11 cellular contexts compared by ENCODE assay signal in the genomic region with DNA sequence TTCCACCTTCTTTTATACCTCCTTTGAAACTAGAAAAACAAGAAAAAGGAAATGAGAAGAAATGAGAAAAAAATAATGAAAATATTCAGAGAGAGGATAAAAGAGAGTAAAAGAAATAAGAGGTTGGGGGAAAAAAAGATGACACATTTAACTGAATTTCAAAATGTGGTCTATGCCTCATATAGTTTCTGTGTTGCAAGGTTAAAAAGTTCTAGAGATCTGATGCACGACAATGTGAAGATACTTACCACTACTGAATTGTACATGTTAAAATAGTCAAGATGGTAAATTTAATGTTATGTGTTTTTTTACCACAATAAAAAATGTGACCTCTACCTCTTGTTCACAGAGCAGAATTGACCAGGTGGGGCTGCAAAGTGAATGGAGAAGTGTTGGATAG.
DNase-seq lines count a peak whose midpoint lies in the region; ATAC-seq lines count a peak whose summit lies in the region.
"Had no signal": no experiment of that assay in that cellular context is flagged by ENCODE, and none has a peak within 500 bp of the region (broad histone marks: within the 10 kb centered on the region; RNA-seq: fewer than 3 reads in every experiment).

No MANE protein-coding gene starts in this region.

- no peak for DNase-seq in activated CD4-positive, CD25-positive, alpha-beta regulatory T cell (lab: John Stamatoyannopoulos, UW)
- DNase-seq in activated naive CD4-positive, alpha-beta T cell treated with Interleukin-2 at 50 U/mL for 16 hours: no peak
- no peak for DNase-seq in stimulated activated naive CD8-positive, alpha-beta T cell treated with anti-CD3 and anti-CD28 coated beads, Interleukin-15, amount 100 ng/mL, for 72 hours
- DNase-seq in NCI-H2171 (lab: John Stamatoyannopoulos, UW): no peak
- no peak for DNase-seq in central memory CD4-positive, alpha-beta T cell
- DNase-seq: C1 segment of cervical spinal cord, NCI-H1092, NCI-H2107 had no signal

- peak overlapping the region; percentile 93 for H3K27ac Mint-ChIP-seq in activated naive CD4-positive, alpha-beta T cell treated with anti-CD3 and anti-CD28 coated beads, Interleukin-2, amount 50 U/mL, for 24 hours
- H3K27ac Mint-ChIP-seq in activated naive CD8-positive, alpha-beta T cell: peak overlapping the region; percentile 91
- H3K27ac Mint-ChIP-seq in stimulated activated naive CD8-positive, alpha-beta T cell treated with anti-CD3 and anti-CD28 coated beads, Interleukin-15, amount 100 ng/mL, for 72 hours: peak overlapping the region; percentile 82 to 94

- H3K36me3 Mint-ChIP-seq in activated naive CD4-positive, alpha-beta T cell treated with anti-CD3 and anti-CD28 coated beads, Interleukin-2, amount 50 U/mL, for 24 hours: no peaks in the 10 kb centered on the region
- H3K36me3 Mint-ChIP-seq in activated naive CD8-positive, alpha-beta T cell: peaks cover 2% of the 10 kb centered on the region

- H3K27me3 Mint-ChIP-seq in activated naive CD4-positive, alpha-beta T cell treated with anti-CD3 and anti-CD28 coated beads, Interleukin-2, amount 50 U/mL, for 24 hours: no peaks in the 10 kb centered on the region
- H3K27me3 Mint-ChIP-seq in activated naive CD8-positive, alpha-beta T cell: no peaks in the 10 kb centered on the region
- H3K27me3 Mint-ChIP-seq in stimulated activated naive CD8-positive, alpha-beta T cell treated with anti-CD3 and anti-CD28 coated beads, Interleukin-15, amount 100 ng/mL, for 72 hours: no peaks in the 10 kb centered on the region

- H3K9me3 Mint-ChIP-seq in activated naive CD4-positive, alpha-beta T cell treated with anti-CD3 and anti-CD28 coated beads, Interleukin-2, amount 50 U/mL, for 24 hours: no peaks in the 10 kb centered on the region
- no peaks in the 10 kb centered on the region for H3K9me3 Mint-ChIP-seq in activated naive CD8-positive, alpha-beta T cell (ENCODE audit: low read depth)
- H3K9me3 Mint-ChIP-seq in stimulated activated naive CD8-positive, alpha-beta T cell treated with anti-CD3 and anti-CD28 coated beads, Interleukin-15, amount 100 ng/mL, for 72 hours: no peaks in the 10 kb centered on the region

- H3K4me1 Mint-ChIP-seq in activated naive CD4-positive, alpha-beta T cell treated with anti-CD3 and anti-CD28 coated beads, Interleukin-2, amount 50 U/mL, for 24 hours: peaks cover 20% of the 10 kb centered on the region
- peaks cover 25% of the 10 kb centered on the region for H3K4me1 Mint-ChIP-seq in activated naive CD8-positive, alpha-beta T cell (ENCODE audit: low read depth)
- H3K4me1 Mint-ChIP-seq in stimulated activated naive CD8-positive, alpha-beta T cell treated with anti-CD3 and anti-CD28 coated beads, Interleukin-15, amount 100 ng/mL, for 72 hours: peaks cover 32% of the 10 kb centered on the region

- peak; percentile 57 to 68 for ATAC-seq in activated CD4-positive, CD25-positive, alpha-beta regulatory T cell treated with anti-CD3 and anti-CD28 coated beads, Interleukin-2, amount 50 U/mL, for 24 hours
- peak; percentile 59 for ATAC-seq in stimulated activated naive CD8-positive, alpha-beta T cell treated with anti-CD3 and anti-CD28 coated beads, Interleukin-15, amount 100 ng/mL, for 72 hours

- peak overlapping the region; percentile 69 for H3K4me3 Mint-ChIP-seq in activated naive CD4-positive, alpha-beta T cell treated with anti-CD3 and anti-CD28 coated beads, Interleukin-2, amount 50 U/mL, for 24 hours
- H3K4me3 Mint-ChIP-seq in activated naive CD8-positive, alpha-beta T cell: peak overlapping the region; percentile 61
- H3K4me3 Mint-ChIP-seq in stimulated activated naive CD8-positive, alpha-beta T cell treated with anti-CD3 and anti-CD28 coated beads, Interleukin-15, amount 100 ng/mL, for 72 hours: peak overlapping the region; percentile 60 to 63
